Comparison of ENCODE assay signal across 24 cellular contexts in the genomic region with DNA sequence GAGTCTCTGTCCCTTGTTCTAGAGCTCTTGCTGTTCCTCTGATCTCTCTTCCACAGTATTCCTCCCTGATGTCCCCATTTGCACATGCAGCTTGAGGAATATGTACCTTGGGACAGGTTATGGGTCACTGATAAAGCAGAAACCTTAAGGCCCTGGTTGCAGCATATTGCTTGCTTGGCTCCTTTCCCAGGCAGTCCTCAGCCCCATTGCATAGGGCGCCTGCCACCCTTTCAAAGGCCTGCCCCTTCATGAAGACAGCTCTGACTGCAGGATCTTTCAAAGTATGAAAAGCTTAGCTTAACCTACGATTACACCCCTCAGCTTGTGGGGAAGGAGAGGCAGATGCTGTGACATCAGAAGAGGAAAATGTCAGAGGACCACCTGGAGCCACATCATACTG.
"Had no signal": no experiment of that assay in that cellular context is flagged by ENCODE, and none has a peak within 500 bp of the region (broad histone marks: within the 10 kb centered on the region; RNA-seq: fewer than 3 reads in every experiment).

No MANE protein-coding gene starts in this region.

- H3K27me3 ChIP-seq: brain microvascular endothelial cell, foreskin keratinocyte, tibial nerve had no signal

- H3K27ac Mint-ChIP-seq: activated CD8-positive, alpha-beta T cell treated with anti-CD3 and anti-CD28 coated beads, Interleukin-2, amount 10 ng/mL, durations not matched to agents 7 days and 5 days; activated naive CD4-positive, alpha-beta T cell treated with anti-CD3 and anti-CD28 coated beads for 36 hours; activated T-cell treated with anti-CD3 and anti-CD28 coated beads, Interleukin-2, amount 50 U/mL, for 24 hours; memory B cell; stimulated activated effector memory CD8-positive, alpha-beta T cell treated with anti-CD3 and anti-CD28 coated beads, Interleukin-12 subunit alpha, Interleukin-12 subunit beta, amount 100 ng/mL, for 72 hours; stimulated activated naive CD8-positive, alpha-beta T cell treated with anti-CD3 and anti-CD28 coated beads, Interleukin-15, amount 100 ng/mL, for 72 hours; T-cell had no signal

- H3K4me3 Mint-ChIP-seq: activated CD8-positive, alpha-beta T cell treated with anti-CD3 and anti-CD28 coated beads, Interleukin-2, amount 10 ng/mL, durations not matched to agents 7 days and 5 days; activated naive CD4-positive, alpha-beta T cell treated with anti-CD3 and anti-CD28 coated beads for 36 hours; activated T-cell treated with anti-CD3 and anti-CD28 coated beads, Interleukin-2, amount 50 U/mL, for 24 hours; central memory CD8-positive, alpha-beta T cell; memory B cell; stimulated activated effector memory CD8-positive, alpha-beta T cell treated with anti-CD3 and anti-CD28 coated beads, Interleukin-12 subunit alpha, Interleukin-12 subunit beta, amount 100 ng/mL, for 72 hours; stimulated activated naive CD8-positive, alpha-beta T cell treated with anti-CD3 and anti-CD28 coated beads, Interleukin-15, amount 100 ng/mL, for 72 hours; T-cell; T-helper 2 cell treated with Interferon-gamma antibody and Interleukin-4, amounts not matched to agents 5 μg/mL and 100 μg/mL, for 36 hours had no signal

- H3K4me1 ChIP-seq: foreskin keratinocyte, parathyroid adenoma, tibial nerve had no signal

- H3K36me3 ChIP-seq: brain microvascular endothelial cell had no signal

- H3K4me3 ChIP-seq: mucosa of descending colon, tibial nerve had no signal

- H3K4me1 Mint-ChIP-seq: central memory CD8-positive, alpha-beta T cell; memory B cell; stimulated activated effector memory CD8-positive, alpha-beta T cell treated with anti-CD3 and anti-CD28 coated beads, Interleukin-12 subunit alpha, Interleukin-12 subunit beta, amount 100 ng/mL, for 72 hours; stimulated activated naive CD8-positive, alpha-beta T cell treated with anti-CD3 and anti-CD28 coated beads, Interleukin-15, amount 100 ng/mL, for 72 hours; T-cell had no signal

- H3K9me3 ChIP-seq: mucosa of descending colon, tibial nerve had no signal

- DNase-seq: activated CD4-positive, alpha-beta T cell treated with anti-CD3 and anti-CD28 coated beads for 1 hour; activated CD4-positive, alpha-beta T cell treated with anti-CD3 and anti-CD28 coated beads, Interleukin-2, amount 50 U/mL, for 1 hour; activated CD8-positive, alpha-beta T cell treated with anti-CD3 and anti-CD28 coated beads, Interleukin-2, amount 10 ng/mL, durations not matched to agents 7 days and 5 days; activated naive CD4-positive, alpha-beta T cell treated with anti-CD3 and anti-CD28 coated beads for 36 hours; activated T-cell treated with anti-CD3 and anti-CD28 coated beads, Interleukin-2, amount 50 U/mL, for 24 hours; anterior cingulate cortex; brain microvascular endothelial cell; effector memory CD4-positive, alpha-beta T cell; foreskin keratinocyte; hypothalamus; mucosa of descending colon; nucleus accumbens; small intestine; stimulated activated CD4-positive, alpha-beta T cell treated with anti-CD3 and anti-CD28 coated beads, Interleukin-2, amount 100 ng/mL, for 24 hours; stimulated activated naive CD8-positive, alpha-beta T cell treated with anti-CD3 and anti-CD28 coated beads, Interleukin-15, amount 100 ng/mL, for 72 hours; T-cell; WERI-Rb-1 had no signal

- H3K9me3 Mint-ChIP-seq: activated naive CD4-positive, alpha-beta T cell treated with anti-CD3 and anti-CD28 coated beads for 36 hours; activated T-cell treated with anti-CD3 and anti-CD28 coated beads, Interleukin-2, amount 50 U/mL, for 24 hours; central memory CD8-positive, alpha-beta T cell; memory B cell; stimulated activated effector memory CD8-positive, alpha-beta T cell treated with anti-CD3 and anti-CD28 coated beads, Interleukin-12 subunit alpha, Interleukin-12 subunit beta, amount 100 ng/mL, for 72 hours; stimulated activated naive CD8-positive, alpha-beta T cell treated with anti-CD3 and anti-CD28 coated beads, Interleukin-15, amount 100 ng/mL, for 72 hours; T-cell; T-helper 2 cell treated with Interferon-gamma antibody and Interleukin-4, amounts not matched to agents 5 μg/mL and 100 μg/mL, for 36 hours had no signal

- ATAC-seq: activated CD8-positive, alpha-beta T cell treated with anti-CD3 and anti-CD28 coated beads, Interleukin-2, amount 10 ng/mL, durations not matched to agents 7 days and 5 days; foreskin keratinocyte; mucosa of descending colon; sciatic nerve; stimulated activated effector memory CD8-positive, alpha-beta T cell treated with anti-CD3 and anti-CD28 coated beads, Interleukin-12 subunit alpha, Interleukin-12 subunit beta, amount 100 ng/mL, for 72 hours; stimulated activated naive CD8-positive, alpha-beta T cell treated with anti-CD3 and anti-CD28 coated beads, Interleukin-15, amount 100 ng/mL, for 72 hours; T-cell had no signal

- H3K27ac ChIP-seq: brain microvascular endothelial cell, foreskin keratinocyte, parathyroid adenoma, tibial nerve, WERI-Rb-1 had no signal

- H3K27me3 Mint-ChIP-seq: activated T-cell treated with anti-CD3 and anti-CD28 coated beads, Interleukin-2, amount 50 U/mL, for 24 hours; central memory CD8-positive, alpha-beta T cell; memory B cell; stimulated activated naive CD8-positive, alpha-beta T cell treated with anti-CD3 and anti-CD28 coated beads, Interleukin-15, amount 100 ng/mL, for 72 hours; T-cell had no signal
